In genomic region chr21:14736162-14736561, GRCh38 we compare ENCODE assay signal across 12 cellular contexts.
DNase-seq lines count a peak whose midpoint lies in the region; ATAC-seq lines count a peak whose summit lies in the region.
"Had no signal": no experiment of that assay in that cellular context is flagged by ENCODE, and none has a peak within 500 bp of the region (broad histone marks: within the 10 kb centered on the region; RNA-seq: fewer than 3 reads in every experiment).

No MANE protein-coding gene starts in this region.

- no peaks in the 10 kb centered on the region for H3K9me3 Mint-ChIP-seq in activated T-cell treated with anti-CD3 and anti-CD28 coated beads, Interleukin-2, amount 50 U/mL, for 24 hours

- peaks cover 40% of the 10 kb centered on the region for H3K4me1 Mint-ChIP-seq in activated T-cell treated with anti-CD3 and anti-CD28 coated beads, Interleukin-2, amount 50 U/mL, for 24 hours (ENCODE audit: low read depth)
- H3K4me1 Mint-ChIP-seq in T-helper 17 cell: no peaks in the 10 kb centered on the region

- H3K4me3 Mint-ChIP-seq in activated T-cell treated with anti-CD3 and anti-CD28 coated beads, Interleukin-2, amount 50 U/mL, for 24 hours: no peak overlapping the region
- H3K4me3 Mint-ChIP-seq in T-helper 17 cell: no peak overlapping the region

- no peaks in the 10 kb centered on the region for H3K27me3 Mint-ChIP-seq in activated T-cell treated with anti-CD3 and anti-CD28 coated beads, Interleukin-2, amount 50 U/mL, for 24 hours
- H3K27me3 Mint-ChIP-seq in T-helper 17 cell: peaks cover 6% of the 10 kb centered on the region

- peaks cover 3% of the 10 kb centered on the region for H3K9me3 ChIP-seq in T-helper 17 cell (ENCODE audit: control insufficient read depth, low read length, poor library complexity, severe bottlenecking)
- H3K9me3 ChIP-seq: stomach had no signal

- no peaks in the 10 kb centered on the region for H3K36me3 Mint-ChIP-seq in activated T-cell treated with anti-CD3 and anti-CD28 coated beads, Interleukin-2, amount 50 U/mL, for 24 hours (ENCODE audit: low read depth)
- no peaks in the 10 kb centered on the region for H3K36me3 Mint-ChIP-seq in T-helper 17 cell (ENCODE audit: low read depth)

- peak overlapping the region; percentile 82 for H3K27ac Mint-ChIP-seq in activated T-cell treated with anti-CD3 and anti-CD28 coated beads, Interleukin-2, amount 50 U/mL, for 24 hours
- no peak overlapping the region for H3K27ac Mint-ChIP-seq in T-helper 17 cell

- DNase-seq in activated T-cell treated with anti-CD3 and anti-CD28 coated beads, Interleukin-2, amount 50 U/mL, for 24 hours: no peak
- DNase-seq in activated T-cell treated with anti-CD3 and anti-CD28 coated beads for 4 hours (no peak), pons (ENCODE audit: low spot score) (peak; percentile 25), SHP77 (lab: John Stamatoyannopoulos, UW) (no peak), NCI-H510A treated with DMSO at 0.1 percent for 48 hours (lab: John Stamatoyannopoulos, UW) (no peak), T-helper 17 cell (no peak)
- DNase-seq: activated CD4-positive, alpha-beta T cell treated with anti-CD3 and anti-CD28 coated beads, Interleukin-2, amount 50 U/mL, for 48 hours; glutamatergic neuron; NCI-H1436 treated with DMSO at 0.1 percent for 48 hours; stomach had no signal

- ATAC-seq in GM21529 (IDR thresholded peaks at IDR 0.05; ENCODE audit: unreplicated experiment): peak; percentile 72
- peak; percentile 75 for ATAC-seq in HG03442 (IDR thresholded peaks at IDR 0.05; ENCODE audit: unreplicated experiment)
- no peak for ATAC-seq in T-helper 17 cell
